21 cellular contexts compared by ENCODE assay signal in genomic region chr3:186613637-186614265, GRCh38. TPM values are rescaled to one million over a fixed set of nuclear protein-coding genes. Genes with fewer than 3 reads are reported as not detected.
DNase-seq lines count a peak whose midpoint lies in the region; ATAC-seq and TF ChIP-seq lines count a peak whose summit lies in the region.
"Had no signal": no experiment of that assay in that cellular context is flagged by ENCODE, and none has a peak within 500 bp of the region (broad histone marks: within the 10 kb centered on the region; RNA-seq: fewer than 3 reads in every experiment).

No MANE protein-coding gene starts in this region.

- peaks cover 30% of the 10 kb centered on the region for H3K4me1 Mint-ChIP-seq in stimulated activated effector memory CD8-positive, alpha-beta T cell treated with anti-CD3 and anti-CD28 coated beads, Interleukin-12 subunit alpha, Interleukin-12 subunit beta, amount 100 ng/mL, for 72 hours

- H3K27ac ChIP-seq in psoas muscle = no peak overlapping the region

- no peaks in the 10 kb centered on the region for H3K36me3 ChIP-seq in psoas muscle (ENCODE audit: insufficient read depth in 1 of 2, low read depth in 1 of 2)

- in situ Hi-C loops in astrocyte of the cerebellum (cut with HindIII; ENCODE audit: low sequenced_read_pairs) = no loop called here

- no peaks in the 10 kb centered on the region for H3K9me3 Mint-ChIP-seq in stimulated activated effector memory CD8-positive, alpha-beta T cell treated with anti-CD3 and anti-CD28 coated beads, Interleukin-12 subunit alpha, Interleukin-12 subunit beta, amount 100 ng/mL, for 72 hours
- H3K9me3 Mint-ChIP-seq: T-helper 2 cell treated with Interferon-gamma antibody and Interleukin-4, amounts not matched to agents 5 μg/mL and 100 μg/mL, for 36 hours had no signal

- H3K27me3 ChIP-seq in psoas muscle (ENCODE audit: insufficient read depth in 3 of 3, low read length in 2 of 3) = peaks cover 0 to 27% (median 0%) of the 10 kb centered on the region in 3 donors

- no peaks in the 10 kb centered on the region for H3K9me3 ChIP-seq in psoas muscle

- WGBS in psoas muscle, 3 donors = 46 to 61% (median 50%) methylated on average over 4 of the region's 4 CpGs

- ATAC-seq in stimulated activated effector memory CD8-positive, alpha-beta T cell treated with anti-CD3 and anti-CD28 coated beads, Interleukin-12 subunit alpha, Interleukin-12 subunit beta, amount 100 ng/mL, for 72 hours = no peak
- ATAC-seq in psoas muscle = no peak

- peak; percentile 27 for DNase-seq in DMS79 treated with DMSO at 0.1 percent for 48 hours (lab: John Stamatoyannopoulos, UW)
- DNase-seq in DMS79 (lab: John Stamatoyannopoulos, UW) = no peak
- DNase-seq in NCI-H146 (lab: John Stamatoyannopoulos, UW) = peak; percentile 63
- peak; percentile 31 for DNase-seq in astrocyte of the cerebellum (ENCODE audit: low read depth)
- no peak for DNase-seq in stimulated activated effector memory CD8-positive, alpha-beta T cell treated with anti-CD3 and anti-CD28 coated beads, Interleukin-12 subunit alpha, Interleukin-12 subunit beta, amount 100 ng/mL, for 72 hours (ENCODE audit: low spot score in 2 of 2)
- DNase-seq in globus pallidus (ENCODE audit: low spot score) = no peak
- DNase-seq in DMS53 (lab: John Stamatoyannopoulos, UW) = no peak
- no peak for DNase-seq in psoas muscle
- DNase-seq: 8988T, Calu3, EL, NCI-H1694, NCI-H2107, NCI-H446, NCI-H774, SHP77, SW 1271 had no signal

- intact Hi-C loops in psoas muscle (cut with DNase I) = loop anchor here (2.0 to 10.0 kb wide), 3 partner anchors 207 to 554 kb away; no protein-coding TSS in a partner anchor

- H3K4me1 ChIP-seq in psoas muscle = no peaks in the 10 kb centered on the region

- H3K27ac Mint-ChIP-seq in stimulated activated effector memory CD8-positive, alpha-beta T cell treated with anti-CD3 and anti-CD28 coated beads, Interleukin-12 subunit alpha, Interleukin-12 subunit beta, amount 100 ng/mL, for 72 hours = no peak overlapping the region
- H3K27ac Mint-ChIP-seq: CD14-positive monocyte; T-helper 2 cell treated with Interferon-gamma antibody and Interleukin-4, amounts not matched to agents 5 μg/mL and 100 μg/mL, for 36 hours had no signal

- TF ChIP-seq CTCF in astrocyte of the cerebellum (IDR thresholded peaks at IDR 0.05; ENCODE audit: low read depth, low read length, missing control alignments) = no peak
- no peak for TF ChIP-seq CTCF in psoas muscle (IDR thresholded peaks at IDR 0.05)

- H3K4me3 Mint-ChIP-seq in stimulated activated effector memory CD8-positive, alpha-beta T cell treated with anti-CD3 and anti-CD28 coated beads, Interleukin-12 subunit alpha, Interleukin-12 subunit beta, amount 100 ng/mL, for 72 hours = peak overlapping the region; percentile 22

- no peaks in the 10 kb centered on the region for H3K36me3 Mint-ChIP-seq in stimulated activated effector memory CD8-positive, alpha-beta T cell treated with anti-CD3 and anti-CD28 coated beads, Interleukin-12 subunit alpha, Interleukin-12 subunit beta, amount 100 ng/mL, for 72 hours
- H3K36me3 Mint-ChIP-seq: CD14-positive monocyte had no signal

- H3K4me3 ChIP-seq in astrocyte of the cerebellum (ENCODE audit: low read depth, low read length) (no peak overlapping the region), psoas muscle (no peak overlapping the region)

RNA-seq across cellular contexts. Expression of gene AHSG, which starts 0.9 kb away (rescaled TPM):
- total RNA-seq in psoas muscle = not detected
- polyA plus RNA-seq in psoas muscle = not detected
- total RNA-seq: H4, LHCN-M2 had no signal
- polyA plus RNA-seq: CD14-positive monocyte had no signal

RNA-seq across cellular contexts. Expression of gene FETUB, which starts 26.4 kb away (rescaled TPM):
- total RNA-seq in psoas muscle = not detected
- not detected for polyA plus RNA-seq in psoas muscle
- total RNA-seq: Calu3, H4 had no signal
- polyA plus RNA-seq: CD14-positive monocyte had no signal

RNA-seq across cellular contexts. Expression of gene DNAJB11, which starts 43.2 kb away (rescaled TPM):
- total RNA-seq in psoas muscle = 10 to 100 TPM; 10.3 to 24.2 (median 17.4) TPM
- polyA plus RNA-seq in psoas muscle = 10 to 100 TPM; 35.4 to 49.2 (median 47.3) TPM

RNA-seq across cellular contexts. Expression of gene TBCCD1, which starts 46.6 kb away (rescaled TPM):
- total RNA-seq in psoas muscle = 1 to 10 TPM; 4.9 to 7.8 (median 6.4) TPM
- polyA plus RNA-seq in psoas muscle = 10 to 100 TPM in 1 of 3 donors, 1 to 10 TPM in 2; 4.6 to 10.8 (median 7.6) TPM

RNA-seq across cellular contexts. Expression of gene HRG, which starts 52.1 kb away (rescaled TPM):
- total RNA-seq in psoas muscle = not detected
- polyA plus RNA-seq in psoas muscle = not detected
- total RNA-seq: H4 had no signal
- polyA plus RNA-seq: CD14-positive monocyte had no signal

Comparison
In these comparisons a context has a peak if more than half of its experiments do, and no peak if none do; other contexts are left out.
1. DNase-seq: peak in DMS79 treated with DMSO at 0.1 percent for 48 hours (single experiment), NCI-H146 (single experiment) and astrocyte of the cerebellum (single experiment); none in DMS79 (single experiment), stimulated activated effector memory CD8-positive, alpha-beta T cell treated with anti-CD3 and anti-CD28 coated beads, Interleukin-12 subunit alpha, Interleukin-12 subunit beta, amount 100 ng/mL, for 72 hours (0 of 2), globus pallidus (single experiment), DMS53 (single experiment) and psoas muscle (0 of 2).